1 cellular context compared by ENCODE assay signal in the genomic region with DNA sequence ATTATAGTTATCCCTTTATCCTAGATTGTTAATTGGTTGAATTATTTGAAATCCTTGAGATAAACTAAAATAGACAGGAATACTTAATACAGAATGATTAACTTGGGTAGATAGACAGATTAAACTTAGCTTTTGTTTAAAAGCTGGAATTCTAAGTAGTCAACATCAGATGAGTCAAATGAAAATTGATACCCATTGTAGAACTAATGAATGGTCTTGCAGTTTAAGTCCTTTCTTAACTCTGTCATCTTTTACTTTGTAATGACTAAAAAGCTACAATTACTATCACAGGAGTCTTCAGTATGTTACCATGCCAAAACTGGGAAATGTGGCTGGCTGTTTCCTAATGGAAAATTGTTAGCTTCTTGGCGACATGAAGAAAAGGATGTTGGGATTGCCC.
TF ChIP-seq lines count a peak whose summit lies in the region.

No MANE protein-coding gene starts in this region.

TF ChIP-seq in HepG2, 621 proteins besides CTCF, POLR2A, EP300 and RAD21 (continued from another document):
- TF ChIP-seq, protein P1, sequence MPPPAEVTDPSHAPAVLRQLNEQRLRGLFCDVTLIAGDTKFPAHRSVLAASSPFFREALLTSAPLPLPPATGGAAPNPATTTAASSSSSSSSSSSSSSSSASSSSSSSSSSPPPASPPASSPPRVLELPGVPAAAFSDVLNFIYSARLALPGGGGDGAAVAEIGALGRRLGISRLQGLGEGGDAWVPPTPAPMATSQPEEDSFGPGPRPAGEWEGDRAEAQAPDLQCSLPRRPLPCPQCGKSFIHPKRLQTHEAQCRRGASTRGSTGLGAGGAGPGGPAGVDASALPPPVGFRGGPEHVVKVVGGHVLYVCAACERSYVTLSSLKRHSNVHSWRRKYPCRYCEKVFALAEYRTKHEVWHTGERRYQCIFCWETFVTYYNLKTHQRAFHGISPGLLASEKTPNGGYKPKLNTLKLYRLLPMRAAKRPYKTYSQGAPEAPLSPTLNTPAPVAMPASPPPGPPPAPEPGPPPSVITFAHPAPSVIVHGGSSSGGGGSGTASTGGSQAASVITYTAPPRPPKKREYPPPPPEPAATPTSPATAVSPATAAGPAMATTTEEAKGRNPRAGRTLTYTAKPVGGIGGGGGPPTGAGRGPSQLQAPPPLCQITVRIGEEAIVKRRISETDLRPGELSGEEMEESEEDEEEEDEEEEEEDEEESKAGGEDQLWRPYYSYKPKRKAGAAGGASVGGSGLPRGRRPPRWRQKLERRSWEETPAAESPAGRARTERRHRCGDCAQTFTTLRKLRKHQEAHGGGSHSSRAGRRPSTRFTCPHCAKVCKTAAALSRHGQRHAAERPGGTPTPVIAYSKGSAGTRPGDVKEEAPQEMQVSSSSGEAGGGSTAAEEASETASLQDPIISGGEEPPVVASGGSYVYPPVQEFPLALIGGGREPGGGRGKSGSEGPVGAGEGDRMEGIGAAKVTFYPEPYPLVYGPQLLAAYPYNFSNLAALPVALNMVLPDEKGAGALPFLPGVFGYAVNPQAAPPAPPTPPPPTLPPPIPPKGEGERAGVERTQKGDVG (CRISPR knock-in tag; IDR thresholded peaks at IDR 0.05; ENCODE audit: borderline replicate concordance) = no peak
- TF ChIP-seq ZNF724P (CRISPR knock-in tag; IDR thresholded peaks at IDR 0.05; ENCODE audit: borderline replicate concordance) = no peak
- TF ChIP-seq ZFAT (CRISPR knock-in tag; conservative IDR thresholded peaks at IDR 0.05) = no peak
